ENCODE assay signal across 27 cellular contexts in the genomic region with DNA sequence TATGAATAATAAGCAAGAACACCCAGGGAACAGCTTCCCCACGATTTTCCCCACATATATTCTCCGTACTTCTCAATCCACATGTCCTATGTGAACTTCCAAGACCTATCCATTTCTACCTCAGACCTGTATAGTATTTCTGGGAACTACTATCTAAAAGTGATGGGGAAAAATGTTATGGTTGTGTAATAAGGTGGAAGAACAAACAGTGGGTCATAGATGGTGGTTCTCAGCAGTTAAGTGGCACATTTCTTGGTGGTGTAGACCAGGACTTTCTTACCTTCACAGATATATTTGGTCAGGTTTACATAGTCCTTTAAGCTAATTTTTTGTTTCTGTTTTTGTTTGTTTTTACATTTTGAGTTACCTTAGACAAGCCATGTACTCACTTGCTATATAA.
"Had no signal": no experiment of that assay in that cellular context is flagged by ENCODE, and none has a peak within 500 bp of the region (broad histone marks: within the 10 kb centered on the region; RNA-seq: fewer than 3 reads in every experiment).

No MANE protein-coding gene starts in this region.

- H3K4me3 ChIP-seq: colonic mucosa, coronary artery, dorsolateral prefrontal cortex, esophagus muscularis mucosa, esophagus squamous epithelium, gastrocnemius medialis, gastroesophageal sphincter, heart left ventricle, heart right ventricle had no signal

- DNase-seq: colonic mucosa; cortex of kidney; dermis blood vessel endothelial cell; dorsolateral prefrontal cortex; effector CD4-positive, alpha-beta T cell; effector CD8-positive, alpha-beta T cell; effector memory CD4-positive, alpha-beta T cell; effector memory CD8-positive, alpha-beta T cell; endodermal cell; erythroblast; esophagus squamous epithelium; foreskin fibroblast; foreskin melanocyte; gastrocnemius medialis; glutamatergic neuron; head of caudate nucleus; heart left ventricle; heart right ventricle had no signal

- H3K27ac ChIP-seq: colonic mucosa, coronary artery, dorsolateral prefrontal cortex, epithelial cell of prostate, esophagus muscularis mucosa, esophagus squamous epithelium, gastrocnemius medialis, gastroesophageal sphincter, heart left ventricle, heart right ventricle had no signal

- FAIRE-seq: colon, endometrium, endothelial cell of umbilical vein, frontal cortex had no signal

- H3K36me3 ChIP-seq: colonic mucosa, esophagus muscularis mucosa, esophagus squamous epithelium, gastrocnemius medialis, gastroesophageal sphincter, heart left ventricle, heart right ventricle had no signal

- H3K9me3 ChIP-seq: colonic mucosa, esophagus muscularis mucosa, esophagus squamous epithelium, gastrocnemius medialis, gastroesophageal sphincter had no signal

- ATAC-seq: effector memory CD8-positive, alpha-beta T cell; esophagus mucosa; gastrocnemius medialis; gastroesophageal sphincter; heart left ventricle; heart right ventricle had no signal

- H3K27me3 ChIP-seq: colonic mucosa, dorsolateral prefrontal cortex, esophagus muscularis mucosa, esophagus squamous epithelium, gastrocnemius medialis, gastroesophageal sphincter, heart left ventricle, heart right ventricle had no signal

- H3K4me1 ChIP-seq: colonic mucosa, esophagus muscularis mucosa, esophagus squamous epithelium, gastrocnemius medialis, gastroesophageal sphincter, heart left ventricle, heart right ventricle had no signal
